8 cellular contexts compared by ENCODE assay signal in genomic region chr3:156553705-156554356, GRCh38. TPM values are rescaled to one million over a fixed set of nuclear protein-coding genes. Genes with fewer than 3 reads are reported as not detected.
A peak's percentile ranks its signal among the peaks of the same experiment; 100 is the strongest.
DNase-seq lines count a peak whose midpoint lies in the region; ATAC-seq, FAIRE-seq and TF ChIP-seq lines count a peak whose summit lies in the region.

No MANE protein-coding gene starts in this region.

- TF ChIP-seq RAD21 in H1 (IDR thresholded peaks at IDR 0.05 in 1 of 2, conservative IDR thresholded peaks at IDR 0.05 in 1 of 2; ENCODE audit: low read depth in 2 of 2, low read length in 2 of 2) (no peak), neural cell (conservative IDR thresholded peaks at IDR 0.05) (no peak)

- WGBS in H1 (ENCODE audit: extremely low coverage in 1 of 2, insufficient coverage in 1 of 2, insufficient read length in 1 of 2, insufficient replicate concordance in 2 of 2, low coverage in 1 of 2, low lambda C conversion rate in 2 of 2, missing lambda C conversion rate in 1 of 2), 2 experiments = 32% methylated on average over 11 of the region's 11 CpGs; no CpG with 5 or more reads in 1 of the 2 experiments

- no peak overlapping the region for H2BK20ac ChIP-seq in H1 (ENCODE audit: low read length)

- peak overlapping the region; percentile 81 to 100 (median 99) for H3K4me3 ChIP-seq in H1 (ENCODE audit: extremely low read depth in 1 of 4, insufficient read depth in 2 of 4, low read depth in 3 of 4, low read length in 4 of 4)
- peak overlapping the region; percentile 84 for H3K4me3 ChIP-seq in neural cell (ENCODE audit: low read length)

- H3K27ac Mint-ChIP-seq in activated CD4-positive, alpha-beta T cell treated with anti-CD3 and anti-CD28 coated beads, Interleukin-2, amount 10 ng/mL, durations not matched to agents 7 days and 5 days = peak overlapping the region; percentile 93

- no peaks in the 10 kb centered on the region for H3K9me3 Mint-ChIP-seq in activated CD4-positive, alpha-beta T cell treated with anti-CD3 and anti-CD28 coated beads, Interleukin-2, amount 10 ng/mL, durations not matched to agents 7 days and 5 days

- H3K4me1 ChIP-seq in H1 (replicated peaks in 1 of 4; ENCODE audit: control insufficient read depth in 3 of 4, insufficient read depth in 4 of 4, low read length in 3 of 4) = peaks cover 0 to 2% (median 0%) of the 10 kb centered on the region in 4 experiments; a peak in 2 of 7 replicates

- H3K56ac ChIP-seq in H1 (replicated peaks; ENCODE audit: insufficient read length, low read depth, low read length) = no peak overlapping the region

- no peak overlapping the region for H3K18ac ChIP-seq in H1 (ENCODE audit: extremely low read depth, low read length)

- H2BK15ac ChIP-seq in H1 (ENCODE audit: low read length) = no peak overlapping the region

- peaks cover 52% of the 10 kb centered on the region for H3K4me1 Mint-ChIP-seq in activated CD4-positive, alpha-beta T cell treated with anti-CD3 and anti-CD28 coated beads, Interleukin-2, amount 10 ng/mL, durations not matched to agents 7 days and 5 days

- no peak overlapping the region for H3K23ac ChIP-seq in H1 (ENCODE audit: insufficient read length)

- H3K23me2 ChIP-seq in H1 (ENCODE audit: low read depth, low read length) = peaks cover 4% of the 10 kb centered on the region

- DNase-seq in activated CD4-positive, alpha-beta T cell treated with anti-CD3 and anti-CD28 coated beads, Interleukin-2, amount 10 ng/mL, durations not matched to agents 7 days and 5 days = no peak
- no peak for DNase-seq in activated CD4-positive, alpha-beta T cell treated with anti-CD3 and anti-CD28 coated beads for 4 hours
- peak; percentile 53 for DNase-seq in RCC 7860 (ENCODE audit: low spot score)
- DNase-seq in H1 (ENCODE audit: low read depth in 1 of 2, low spot score in 2 of 2) = no peak
- DNase-seq in LoVo (ENCODE audit: low spot score) = no peak
- no peak for DNase-seq in DMS153 treated with DMSO at 0.1 percent for 48 hours (lab: John Stamatoyannopoulos, UW; ENCODE audit: unreplicated experiment)

- peak overlapping the region; percentile 95 for H3K4me3 Mint-ChIP-seq in activated CD4-positive, alpha-beta T cell treated with anti-CD3 and anti-CD28 coated beads, Interleukin-2, amount 10 ng/mL, durations not matched to agents 7 days and 5 days

- no peak overlapping the region for H2BK5ac ChIP-seq in H1 (ENCODE audit: low read depth, low read length)

- H3F3A ChIP-seq in neural cell (ENCODE audit: insufficient read depth, low read length, poor library complexity, severe bottlenecking) = no peaks in the 10 kb centered on the region

- FAIRE-seq in RCC 7860 (lab: Jason Lieb, UNC) = peak; percentile 29
- FAIRE-seq in H1 (lab: Jason Lieb, UNC) = no peak

- H4K20me1 ChIP-seq in H1 (replicated peaks in 1 of 2; ENCODE audit: control insufficient read depth in 1 of 2, insufficient read depth in 2 of 2, low read length in 2 of 2) = peaks cover 0 to 5% of the 10 kb centered on the region in 2 experiments
- no peaks in the 10 kb centered on the region for H4K20me1 ChIP-seq in neural cell (ENCODE audit: insufficient read depth)

- peaks cover 37% of the 10 kb centered on the region for H3K36me3 Mint-ChIP-seq in activated CD4-positive, alpha-beta T cell treated with anti-CD3 and anti-CD28 coated beads, Interleukin-2, amount 10 ng/mL, durations not matched to agents 7 days and 5 days (ENCODE audit: low read depth)

- H4K5ac ChIP-seq in H1 (ENCODE audit: insufficient read length, low read depth, low read length) = no peak overlapping the region

- no peaks in the 10 kb centered on the region for H3K79me1 ChIP-seq in H1 (ENCODE audit: low read depth, low read length)

- no peaks in the 10 kb centered on the region for H3K9me2 ChIP-seq in neural cell (ENCODE audit: insufficient read depth, low read length)

- peak overlapping the region; percentile 72 to 89 for H3K4me2 ChIP-seq in H1 (ENCODE audit: insufficient read depth in 1 of 2, low read depth in 2 of 2, low read length in 2 of 2)
- H3K4me2 ChIP-seq in neural cell (ENCODE audit: low read length) = peak overlapping the region; percentile 81

- peak overlapping the region; percentile 54; the same call in 1 of the 2 replicates for H3K27ac ChIP-seq in H1 (ENCODE audit: low read depth, low read length)
- H3K27ac ChIP-seq in neural cell (ENCODE audit: low read length) = no peak overlapping the region

- H3K27me3 ChIP-seq in H1 (replicated peaks in 1 of 4; ENCODE audit: control insufficient read depth in 3 of 4, extremely low read depth in 1 of 4, insufficient read depth in 3 of 4, low read length in 3 of 4) (no peaks in the 10 kb centered on the region), neural cell (ENCODE audit: insufficient read depth, low read depth, low read length) (no peaks in the 10 kb centered on the region)

- no peak overlapping the region for H4K8ac ChIP-seq in H1 (ENCODE audit: extremely low read depth, insufficient read depth, low read length)

- no peak overlapping the region for H3K4ac ChIP-seq in H1 (replicated peaks; ENCODE audit: insufficient read length, low read depth, low read length)

- H3K9ac ChIP-seq in H1 (replicated peaks in 1 of 4; ENCODE audit: extremely low read depth in 1 of 4, low read depth in 3 of 4, low read length in 3 of 4) = peak overlapping the region; percentile 95 to 98 (median 96)
- H3K9ac ChIP-seq in neural cell (ENCODE audit: low read length) = peak overlapping the region; percentile 77

- peaks cover 6 to 38% (median 19%) of the 10 kb centered on the region in 4 experiments; a peak in 7 of 8 replicates for H3K36me3 ChIP-seq in H1 (ENCODE audit: control insufficient read depth in 2 of 4, insufficient read depth in 4 of 4, low read length in 3 of 4)
- no peaks in the 10 kb centered on the region for H3K36me3 ChIP-seq in neural cell (ENCODE audit: insufficient read depth, low read length)

- CTCF ChIA-PET in activated CD4-positive, alpha-beta T cell treated with anti-CD3 and anti-CD28 coated beads, Interleukin-2, amount 10 ng/mL, durations not matched to agents 7 days and 5 days (lab: Charles Lee) = interaction anchor here (0.6 to 3.2 kb wide), 13 partner anchors 10 to 583 kb away, joined by 3 to 12 read pairs (median 3); partner anchors contain the start of gene TIPARP
- CTCF ChIA-PET in H1 (lab: Charles Lee; ENCODE audit: partially characterized antibody) = interaction anchor here (0.9 to 2.2 kb wide), 10 partner anchors 9 to 584 kb away, joined by 3 to 12 read pairs (median 4); partner anchors contain the start of gene TIPARP

- no peak for ATAC-seq in HG03139 (IDR thresholded peaks at IDR 0.05; ENCODE audit: unreplicated experiment)

- no peak for TF ChIP-seq POLR2A in H1 (IDR thresholded peaks at IDR 0.05; ENCODE audit: control extremely low read depth in 1 of 2, low read depth in 2 of 2, low read length in 2 of 2)

- no peak overlapping the region for H3K14ac ChIP-seq in H1 (ENCODE audit: insufficient read length)

- no peaks in the 10 kb centered on the region for H3K27me3 Mint-ChIP-seq in activated CD4-positive, alpha-beta T cell treated with anti-CD3 and anti-CD28 coated beads, Interleukin-2, amount 10 ng/mL, durations not matched to agents 7 days and 5 days

- H2AFZ ChIP-seq in H1 (ENCODE audit: low read length) = no peak overlapping the region
- no peak overlapping the region for H2AFZ ChIP-seq in neural cell (ENCODE audit: low read depth, low read length)

- TF ChIP-seq CTCF in H1 (IDR thresholded peaks at IDR 0.05; ENCODE audit: control extremely low read depth in 1 of 3, insufficient read depth in 1 of 3, low read depth in 1 of 3, low read length in 3 of 3) = no peak
- TF ChIP-seq CTCF in neural cell (IDR thresholded peaks at IDR 0.05; ENCODE audit: poor library complexity, severe bottlenecking) = no peak

- H2AK5ac ChIP-seq in H1 (ENCODE audit: low read depth, low read length) = peak overlapping the region; percentile 76; the same call in 1 of the 2 replicates

- H4K91ac ChIP-seq in H1 (replicated peaks; ENCODE audit: insufficient read length, low read length) = no peak overlapping the region

- H3K79me2 ChIP-seq in H1 (ENCODE audit: control insufficient read depth in 1 of 2, insufficient read depth in 2 of 2, low read length in 2 of 2) = peaks cover 27 to 61% of the 10 kb centered on the region in 2 experiments
- peaks cover 25% of the 10 kb centered on the region for H3K79me2 ChIP-seq in neural cell (replicated peaks; ENCODE audit: insufficient read depth, low read length)

- no peak overlapping the region for H2BK12ac ChIP-seq in H1 (ENCODE audit: low read depth, low read length)

- no peaks in the 10 kb centered on the region for H3K9me3 ChIP-seq in H1 (ENCODE audit: insufficient read depth in 2 of 2, low read depth in 1 of 2, low read length in 1 of 2)
- H3K9me3 ChIP-seq in neural cell (ENCODE audit: low read length) = no peaks in the 10 kb centered on the region

- TF ChIP-seq EP300 in H1 (IDR thresholded peaks at IDR 0.05; ENCODE audit: borderline replicate concordance in 1 of 2, low read depth in 2 of 2, low read length in 2 of 2) (no peak), neural cell (conservative IDR thresholded peaks at IDR 0.05; ENCODE audit: poor library complexity, severe bottlenecking) (no peak)

- POLR2A ChIA-PET in activated CD4-positive, alpha-beta T cell treated with anti-CD3 and anti-CD28 coated beads, Interleukin-2, amount 10 ng/mL, durations not matched to agents 7 days and 5 days (lab: Charles Lee) = no interaction called here
- POLR2A ChIA-PET in H1 (lab: Charles Lee; ENCODE audit: partially characterized antibody) = interaction anchor here (0.6 to 2.8 kb wide), 21 partner anchors 7 to 606 kb away, joined by 3 to 19 read pairs (median 6); partner anchors contain the start of genes CCNL1 and TIPARP

- H2BK120ac ChIP-seq in H1 (replicated peaks; ENCODE audit: low read depth, low read length) = no peak overlapping the region

TF ChIP-seq in H1, 55 proteins besides CTCF, POLR2A, EP300 and RAD21 (continues in another document):
- 0 out of 2 replicates have a peak, but pooled peaks have one; percentile 27 for TF ChIP-seq POLR2AphosphoS5 (IDR thresholded peaks at IDR 0.05; ENCODE audit: low read depth, low read length)

TF ChIP-seq in neural cell, 6 proteins besides CTCF, POLR2A, EP300 and RAD21 (continues in another document):
- TF ChIP-seq EZH2 (IDR thresholded peaks at IDR 0.05; ENCODE audit: borderline replicate concordance, insufficient read depth, low read length, poor library complexity, severe bottlenecking) (no peak), TAF1 (IDR thresholded peaks at IDR 0.05; ENCODE audit: low read depth) (no peak)

RNA-seq across cellular contexts. Expression of gene SSR3, which starts 1.1 kb away (rescaled TPM):
- 100 to 1,000 TPM; 139 to 143 TPM for total RNA-seq in activated CD4-positive, alpha-beta T cell treated with anti-CD3 and anti-CD28 coated beads, Interleukin-2, amount 10 ng/mL, durations not matched to agents 7 days and 5 days
- 192 and 208 TPM in 2 replicates for total RNA-seq in H1 (2021; fragmentation: NEBNext Ultra II Directional; extraction: Animal tissue kit (Norgen Biotek cat#: 25700))
- polyA plus RNA-seq in H1 (2011; rRNA removed) (59.5 and 92.7 TPM in 2 replicates), neural cell (75.1 and 85.6 TPM in 2 replicates)
- polyA plus RNA-seq in H1 (2011; cell fraction: cytosol; rRNA removed) = 99.6 TPM
- 57.0 TPM for polyA plus RNA-seq in H1 (2011; cell fraction: nucleus; rRNA removed)
- 148 to 207 TPM (median 175 TPM) in 4 replicates for polyA plus RNA-seq in H1 (2012, experiment 1 of 2)
- 41.6 TPM for polyA plus RNA-seq in H1 (2012, experiment 2 of 2)
- polyA plus RNA-seq in H1 (2013, experiment 1 of 2) = 170 TPM
- polyA plus RNA-seq in H1 (2013, experiment 2 of 2) = 242 TPM
- polyA minus RNA-seq in H1 (2011; rRNA and poly(A)+ RNA removed) = 341 and 408 TPM in 2 replicates
- 82.1 TPM for polyA minus RNA-seq in H1 (2011; cell fraction: cytosol; rRNA and poly(A)+ RNA removed)
- polyA minus RNA-seq in H1 (2011; cell fraction: nucleus; rRNA and poly(A)+ RNA removed) = 136 TPM
- 87.3 and 92.0 TPM in 2 replicates for polyA minus RNA-seq in neural cell
